25 cellular contexts compared by ENCODE assay signal in genomic region chr11:7531011-7531410, GRCh38. TPM values are rescaled to one million over a fixed set of nuclear protein-coding genes. Genes with fewer than 3 reads are reported as not detected.
DNase-seq lines count a peak whose midpoint lies in the region; ATAC-seq and TF ChIP-seq lines count a peak whose summit lies in the region.
"Had no signal": no experiment of that assay in that cellular context is flagged by ENCODE, and none has a peak within 500 bp of the region (broad histone marks: within the 10 kb centered on the region; RNA-seq: fewer than 3 reads in every experiment).

No MANE protein-coding gene starts in this region.

- no peaks in the 10 kb centered on the region for H3K36me3 ChIP-seq in transverse colon
- H3K36me3 ChIP-seq: lower lobe of right lung, MG63, uterus had no signal

- ATAC-seq in HG02759 (IDR thresholded peaks at IDR 0.05; ENCODE audit: unreplicated experiment), result peak; percentile 50
- ATAC-seq in activated B cell treated with CpG ODN at 0.5 μM for 24 hours (ENCODE audit: low read depth), result peak; percentile 32
- ATAC-seq in stimulated activated naive B cell treated with anti-CD40 and anti-IgM and Interleukin-4, amounts not matched to agents 10 μg/mL and 1 μg/mL and 100 μg/mL, for 72 hours (replicated peaks), result peak; percentile 73 to 78
- ATAC-seq in GM19324 (IDR thresholded peaks at IDR 0.05; ENCODE audit: low FRiP score, unreplicated experiment), result no peak
- ATAC-seq: Right ventricle myocardium inferior had no signal

- H3K27ac Mint-ChIP-seq in activated naive CD4-positive, alpha-beta T cell treated with anti-CD3 and anti-CD28 coated beads, Interleukin-2, amount 50 U/mL, for 24 hours, result peak overlapping the region; percentile 30
- H3K27ac Mint-ChIP-seq in activated B cell treated with CpG ODN at 0.5 μM for 24 hours, result peak overlapping the region; percentile 42
- peak overlapping the region; percentile 93 for H3K27ac Mint-ChIP-seq in stimulated activated naive B cell treated with anti-CD40 and anti-IgM and Interleukin-4, amounts not matched to agents 10 μg/mL and 1 μg/mL and 100 μg/mL, for 72 hours

- H3K4me1 ChIP-seq in transverse colon, result peaks cover 0 to 3% (median 0%) of the 10 kb centered on the region in 4 donors
- H3K4me1 ChIP-seq: uterus had no signal

- H3K4me3 ChIP-seq in transverse colon, result no peak overlapping the region
- H3K4me3 ChIP-seq: hepatocyte, lower lobe of right lung, MG63, uterus had no signal

- no peaks in the 10 kb centered on the region for H3K36me3 Mint-ChIP-seq in activated naive CD4-positive, alpha-beta T cell treated with anti-CD3 and anti-CD28 coated beads, Interleukin-2, amount 50 U/mL, for 24 hours
- H3K36me3 Mint-ChIP-seq in activated B cell treated with CpG ODN at 0.5 μM for 24 hours (ENCODE audit: low read depth), result peaks cover 17% of the 10 kb centered on the region
- peaks cover 20 to 57% of the 10 kb centered on the region in 2 donors for H3K36me3 Mint-ChIP-seq in stimulated activated naive B cell treated with anti-CD40 and anti-IgM and Interleukin-4, amounts not matched to agents 10 μg/mL and 1 μg/mL and 100 μg/mL, for 72 hours

- peaks cover 67% of the 10 kb centered on the region for H3K4me1 Mint-ChIP-seq in activated naive CD4-positive, alpha-beta T cell treated with anti-CD3 and anti-CD28 coated beads, Interleukin-2, amount 50 U/mL, for 24 hours
- peaks cover 83% of the 10 kb centered on the region for H3K4me1 Mint-ChIP-seq in activated B cell treated with CpG ODN at 0.5 μM for 24 hours
- H3K4me1 Mint-ChIP-seq in stimulated activated naive B cell treated with anti-CD40 and anti-IgM and Interleukin-4, amounts not matched to agents 10 μg/mL and 1 μg/mL and 100 μg/mL, for 72 hours, result peaks cover 71 to 89% of the 10 kb centered on the region in 2 donors

- H3K27me3 ChIP-seq in transverse colon, result no peaks in the 10 kb centered on the region
- H3K27me3 ChIP-seq: hepatocyte, MG63, uterus had no signal

- DNase-seq in activated naive CD4-positive, alpha-beta T cell treated with Interleukin-2 at 50 U/mL for 16 hours, result no peak
- DNase-seq in activated B cell treated with CpG ODN at 0.5 μM for 24 hours (no peak), DMS114 treated with DMSO at 0.1 percent for 48 hours (lab: John Stamatoyannopoulos, UW; ENCODE audit: unreplicated experiment) (no peak), transverse colon (no peak)
- peak; percentile 43 for DNase-seq in stimulated activated naive B cell treated with anti-CD40 and anti-IgM and Interleukin-4, amounts not matched to agents 10 μg/mL and 1 μg/mL and 100 μg/mL, for 72 hours
- DNase-seq: activated CD4-positive, alpha-beta T cell treated with anti-CD3 and anti-CD28 coated beads, Interleukin-2, amount 50 U/mL, for 1 hour; activated CD8-positive, alpha-beta memory T cell treated with anti-CD3 and anti-CD28 coated beads, Interleukin-2, amount 50 U/mL, for 4 hours; activated effector memory CD4-positive, alpha-beta T cell treated with anti-CD3 and anti-CD28 coated beads, Interleukin-2, amount 50 U/mL, for 16 hours; Caco-2; HCEC 1CT; lower lobe of right lung; MG63; NCI-H1436 treated with DMSO at 0.1 percent for 48 hours; NCI-H2171; occipital lobe; retina; stimulated activated CD4-positive, alpha-beta T cell treated with anti-CD3 and anti-CD28 coated beads, Interleukin-4, amount 100 ng/mL, for 4 hours; uterus had no signal

- intact Hi-C loops in activated B cell treated with CpG ODN at 0.5 μM for 24 hours (cut with micrococcal nuclease) (no loop called here), transverse colon (cut with DNase I; ENCODE audit: low total_unique reads) (no loop called here)

- H3K4me3 Mint-ChIP-seq in activated naive CD4-positive, alpha-beta T cell treated with anti-CD3 and anti-CD28 coated beads, Interleukin-2, amount 50 U/mL, for 24 hours, result no peak overlapping the region
- H3K4me3 Mint-ChIP-seq in activated B cell treated with CpG ODN at 0.5 μM for 24 hours, result no peak overlapping the region
- H3K4me3 Mint-ChIP-seq in stimulated activated naive B cell treated with anti-CD40 and anti-IgM and Interleukin-4, amounts not matched to agents 10 μg/mL and 1 μg/mL and 100 μg/mL, for 72 hours, result peak overlapping the region; percentile 56 to 71

- in situ Hi-C loops in transverse colon (cut with MboI; ENCODE audit: low pct_ligation_motif_present in 1 of 4, low pct_unique_long_range_greater_than_20kb in 1 of 4, low sequenced_read_pairs in 3 of 4), result no loop called here

- H3K27me3 Mint-ChIP-seq in activated naive CD4-positive, alpha-beta T cell treated with anti-CD3 and anti-CD28 coated beads, Interleukin-2, amount 50 U/mL, for 24 hours, result peaks cover 2% of the 10 kb centered on the region
- H3K27me3 Mint-ChIP-seq in activated B cell treated with CpG ODN at 0.5 μM for 24 hours, result no peaks in the 10 kb centered on the region
- no peaks in the 10 kb centered on the region for H3K27me3 Mint-ChIP-seq in stimulated activated naive B cell treated with anti-CD40 and anti-IgM and Interleukin-4, amounts not matched to agents 10 μg/mL and 1 μg/mL and 100 μg/mL, for 72 hours

- TF ChIP-seq CTCF in activated B cell treated with CpG ODN at 0.5 μM for 24 hours (IDR thresholded peaks at IDR 0.05) (no peak), transverse colon (IDR thresholded peaks at IDR 0.05) (no peak)

- POLR2A ChIA-PET in activated B cell treated with CpG ODN at 0.5 μM for 24 hours (lab: Charles Lee), result interaction anchor here (0.9 to 2.4 kb wide), 2 partner anchors 10 to 17 kb away, joined by 3 to 15 read pairs; no protein-coding TSS in a partner anchor

- no peak for TF ChIP-seq POLR2A in transverse colon (IDR thresholded peaks at IDR 0.05)

- CTCF ChIA-PET in activated B cell treated with CpG ODN at 0.5 μM for 24 hours (lab: Charles Lee), result interaction anchor here (1.8 kb wide), 1 partner anchor 9 kb away, joined by 3 read pairs; no protein-coding TSS in a partner anchor

- no peaks in the 10 kb centered on the region for H3K9me3 ChIP-seq in transverse colon
- H3K9me3 ChIP-seq: Caco-2, lower lobe of right lung, MG63, uterus had no signal

- no peak overlapping the region for H3K27ac ChIP-seq in transverse colon
- H3K27ac ChIP-seq: hepatocyte, lower lobe of right lung, uterus had no signal

- no peaks in the 10 kb centered on the region for H3K9me3 Mint-ChIP-seq in activated naive CD4-positive, alpha-beta T cell treated with anti-CD3 and anti-CD28 coated beads, Interleukin-2, amount 50 U/mL, for 24 hours
- no peaks in the 10 kb centered on the region for H3K9me3 Mint-ChIP-seq in activated B cell treated with CpG ODN at 0.5 μM for 24 hours
- H3K9me3 Mint-ChIP-seq in stimulated activated naive B cell treated with anti-CD40 and anti-IgM and Interleukin-4, amounts not matched to agents 10 μg/mL and 1 μg/mL and 100 μg/mL, for 72 hours, result peaks cover 4 to 5% of the 10 kb centered on the region in 2 donors

- TF ChIP-seq EP300 in transverse colon (IDR thresholded peaks at IDR 0.05; ENCODE audit: low read depth), result no peak

RNA-seq across cellular contexts. Expression of gene PPFIBP2, which starts 17.2 kb away (rescaled TPM):
- total RNA-seq in activated B cell treated with CpG ODN at 0.5 μM for 24 hours (109 and 112 TPM in 2 replicates), transverse colon (100 to 1,000 TPM in 1 of 4 donors, 10 to 100 TPM in 3; 36.0 to 257 (median 83.3) TPM)

RNA-seq across cellular contexts. Expression of gene OLFML1, which starts 45.7 kb away (rescaled TPM):
- total RNA-seq in activated B cell treated with CpG ODN at 0.5 μM for 24 hours (not detected in 2 replicates), transverse colon (1 to 10 TPM in 2 of 4 donors, under 1 TPM in 1, not detected in 1; 0.20 to 4.8 (median 2.6) TPM)
- total RNA-seq: A172, dermis microvascular lymphatic vessel endothelial cell had no signal

Comparison
In these comparisons a context has a peak if more than half of its experiments do, and no peak if none do; other contexts are left out.
1. H3K27ac Mint-ChIP-seq: peak in every context shown above with its lines; median percentile 93 in stimulated activated naive B cell treated with anti-CD40 and anti-IgM and Interleukin-4, amounts not matched to agents 10 μg/mL and 1 μg/mL and 100 μg/mL, for 72 hours; 42 in activated B cell treated with CpG ODN at 0.5 μM for 24 hours; 30 in activated naive CD4-positive, alpha-beta T cell treated with anti-CD3 and anti-CD28 coated beads, Interleukin-2, amount 50 U/mL, for 24 hours.
2. H3K4me3 Mint-ChIP-seq: peak in stimulated activated naive B cell treated with anti-CD40 and anti-IgM and Interleukin-4, amounts not matched to agents 10 μg/mL and 1 μg/mL and 100 μg/mL, for 72 hours (2 of 2); none in activated naive CD4-positive, alpha-beta T cell treated with anti-CD3 and anti-CD28 coated beads, Interleukin-2, amount 50 U/mL, for 24 hours (single experiment) and activated B cell treated with CpG ODN at 0.5 μM for 24 hours (single experiment).